ENCODE assay signal across 8 cellular contexts in the genomic region with DNA sequence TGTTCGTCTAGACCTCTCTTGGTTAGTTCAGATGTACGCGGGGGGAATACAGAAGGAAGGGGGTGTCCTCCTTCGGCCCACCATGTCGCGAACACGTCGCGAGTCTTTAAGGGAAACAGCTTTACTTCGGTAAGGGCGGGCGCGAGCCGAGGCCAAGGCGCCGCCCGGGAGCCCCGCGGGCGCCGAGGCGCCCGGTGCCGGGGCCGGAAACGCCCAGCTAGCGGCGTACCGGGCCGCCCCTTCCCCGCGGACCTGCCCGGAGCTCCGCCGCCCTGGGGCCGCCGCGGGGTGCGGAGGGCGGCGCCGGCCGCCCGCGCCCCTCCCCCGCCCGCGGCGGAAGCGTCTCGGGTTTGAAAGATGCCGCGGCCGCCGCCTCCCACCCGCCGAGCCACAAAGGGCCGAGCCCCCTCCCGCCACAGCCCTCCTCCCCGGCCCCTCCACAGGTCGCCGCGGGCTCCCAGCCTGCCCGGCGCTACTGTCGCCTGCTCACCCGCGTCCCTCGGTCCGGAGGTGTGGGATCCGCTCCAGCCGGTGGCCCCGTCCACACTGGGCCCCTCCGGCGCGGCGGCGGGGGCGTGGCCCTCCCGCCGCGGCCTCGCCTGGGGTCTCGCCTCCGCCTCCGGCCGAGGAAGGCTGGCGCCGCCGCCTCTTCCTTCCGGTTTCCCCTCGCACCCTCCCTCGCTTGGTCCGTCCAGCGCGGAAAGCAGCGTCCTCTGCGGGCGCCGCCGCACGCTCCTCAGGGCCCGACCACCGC. TPM values are rescaled to one million over a fixed set of nuclear protein-coding genes. Genes with fewer than 3 reads are reported as not detected.
A peak's percentile ranks its signal among the peaks of the same experiment; 100 is the strongest.
DNase-seq lines count a peak whose midpoint lies in the region; ATAC-seq and TF ChIP-seq lines count a peak whose summit lies in the region.

Gene KBTBD2 (minus strand): TSS at position 715 of the 754 bp plus-strand sequence. CDS start 12,156 bp downstream, outside the sequence.

- peak; percentile 64 for ATAC-seq in GM21423 (IDR thresholded peaks at IDR 0.05; ENCODE audit: unreplicated experiment)

- no peaks in the 10 kb centered on the region for H3K36me3 ChIP-seq in HUES6 (ENCODE audit: control insufficient read depth, insufficient read depth, low read length)

- peak within 1 kb of the TSS; percentile 94 for H3K9ac ChIP-seq in HUES6 (ENCODE audit: low read length)

- H3K9me3 ChIP-seq in HUES6 (ENCODE audit: control insufficient read depth, insufficient read depth, low read depth, low read length): no peaks in the 10 kb centered on the region

- H3K27me3 ChIP-seq in HUES6 (ENCODE audit: control insufficient read depth, insufficient read depth, low read length): no peaks in the 10 kb centered on the region

- peak within 1 kb of the TSS; percentile 99 for H3K27ac Mint-ChIP-seq in activated T-helper 2 cell treated with anti-CD3 and anti-CD28 coated beads, Interferon-gamma antibody, Interleukin-2, Interleukin-4, amounts not matched to agents 10 μg/mL and 5 μg/mL and 100 μg/mL, durations not matched to agents 14 hours and 24 hours and 36 hours
- peak within 1 kb of the TSS; percentile 100 for H3K27ac Mint-ChIP-seq in nephron progenitor cell
- peak within 1 kb of the TSS; percentile 99 for H3K27ac Mint-ChIP-seq in stimulated activated naive CD8-positive, alpha-beta T cell treated with anti-CD3 and anti-CD28 coated beads, Interleukin-15, Interleukin-2, amounts not matched to agents 100 ng/mL and 50 ng/mL, for 24 hours

- peaks cover 32% of the 10 kb centered on the region for H3K36me3 Mint-ChIP-seq in activated T-helper 2 cell treated with anti-CD3 and anti-CD28 coated beads, Interferon-gamma antibody, Interleukin-2, Interleukin-4, amounts not matched to agents 10 μg/mL and 5 μg/mL and 100 μg/mL, durations not matched to agents 14 hours and 24 hours and 36 hours (ENCODE audit: low read depth)
- H3K36me3 Mint-ChIP-seq in nephron progenitor cell (ENCODE audit: low read depth): no peaks in the 10 kb centered on the region
- H3K36me3 Mint-ChIP-seq in stimulated activated naive CD8-positive, alpha-beta T cell treated with anti-CD3 and anti-CD28 coated beads, Interleukin-15, Interleukin-2, amounts not matched to agents 100 ng/mL and 50 ng/mL, for 24 hours (ENCODE audit: low read depth): peaks cover 18% of the 10 kb centered on the region

- H3K4me1 ChIP-seq in HUES6 (ENCODE audit: control insufficient read depth, insufficient read depth, low read length): peaks cover 23% of the 10 kb centered on the region

- intact Hi-C loops in activated T-helper 2 cell treated with anti-CD3 and anti-CD28 coated beads, Interferon-gamma antibody, Interleukin-2, Interleukin-4, amounts not matched to agents 10 μg/mL and 5 μg/mL and 100 μg/mL, durations not matched to agents 14 hours and 24 hours and 36 hours (cut with micrococcal nuclease): loop anchor here (1.0 kb wide), 1 partner anchor 217 kb away; no protein-coding TSS in a partner anchor

- peak within 1 kb of the TSS; percentile 88 for H3K4me3 Mint-ChIP-seq in activated T-helper 2 cell treated with anti-CD3 and anti-CD28 coated beads, Interferon-gamma antibody, Interleukin-2, Interleukin-4, amounts not matched to agents 10 μg/mL and 5 μg/mL and 100 μg/mL, durations not matched to agents 14 hours and 24 hours and 36 hours (ENCODE audit: low read depth)
- H3K4me3 Mint-ChIP-seq in nephron progenitor cell: peak within 1 kb of the TSS; percentile 89
- H3K4me3 Mint-ChIP-seq in stimulated activated naive CD8-positive, alpha-beta T cell treated with anti-CD3 and anti-CD28 coated beads, Interleukin-15, Interleukin-2, amounts not matched to agents 100 ng/mL and 50 ng/mL, for 24 hours: peak within 1 kb of the TSS; percentile 93

- POLR2A ChIA-PET in RWPE1 (lab: Yijun Ruan, JAX; ENCODE audit: low non-redundant PET): no interaction called here

- DNase-seq in DMS153 (lab: John Stamatoyannopoulos, UW): peak; percentile 81
- peak; percentile 72 for DNase-seq in RWPE1 (ENCODE audit: low spot score)
- peak; percentile 80 for DNase-seq in activated T-helper 2 cell treated with anti-CD3 and anti-CD28 coated beads, Interferon-gamma antibody, Interleukin-2, Interleukin-4, amounts not matched to agents 10 μg/mL and 5 μg/mL and 100 μg/mL, durations not matched to agents 14 hours and 24 hours and 36 hours (ENCODE audit: low spot score)
- peak; percentile 81 for DNase-seq in fibroblast of the aortic adventitia (ENCODE audit: low read depth)
- DNase-seq in nephron progenitor cell: peak; percentile 84

- H3K4me3 ChIP-seq in HUES6 (ENCODE audit: low read depth, low read length) (peak within 1 kb of the TSS; percentile 83), fibroblast of the aortic adventitia (ENCODE audit: low read depth, low read length) (peak within 1 kb of the TSS; percentile 81)

- CTCF ChIA-PET in RWPE1 (lab: Yijun Ruan, JAX): no interaction called here

- TF ChIP-seq CTCF in RWPE1 (conservative IDR thresholded peaks at IDR 0.05; ENCODE audit: low read depth) (no peak), fibroblast of the aortic adventitia (IDR thresholded peaks at IDR 0.05; ENCODE audit: insufficient read depth, low read length) (no peak), nephron progenitor cell (IDR thresholded peaks at IDR 0.05) (no peak)

- H3K4me1 Mint-ChIP-seq in activated T-helper 2 cell treated with anti-CD3 and anti-CD28 coated beads, Interferon-gamma antibody, Interleukin-2, Interleukin-4, amounts not matched to agents 10 μg/mL and 5 μg/mL and 100 μg/mL, durations not matched to agents 14 hours and 24 hours and 36 hours (ENCODE audit: low read depth): peaks cover 48% of the 10 kb centered on the region
- H3K4me1 Mint-ChIP-seq in nephron progenitor cell: peaks cover 64% of the 10 kb centered on the region
- H3K4me1 Mint-ChIP-seq in stimulated activated naive CD8-positive, alpha-beta T cell treated with anti-CD3 and anti-CD28 coated beads, Interleukin-15, Interleukin-2, amounts not matched to agents 100 ng/mL and 50 ng/mL, for 24 hours (ENCODE audit: low read depth): peaks cover 65% of the 10 kb centered on the region

- H3K27me3 Mint-ChIP-seq in activated T-helper 2 cell treated with anti-CD3 and anti-CD28 coated beads, Interferon-gamma antibody, Interleukin-2, Interleukin-4, amounts not matched to agents 10 μg/mL and 5 μg/mL and 100 μg/mL, durations not matched to agents 14 hours and 24 hours and 36 hours (ENCODE audit: low read depth): no peaks in the 10 kb centered on the region
- no peaks in the 10 kb centered on the region for H3K27me3 Mint-ChIP-seq in nephron progenitor cell (ENCODE audit: low read depth, poor library complexity)
- no peaks in the 10 kb centered on the region for H3K27me3 Mint-ChIP-seq in stimulated activated naive CD8-positive, alpha-beta T cell treated with anti-CD3 and anti-CD28 coated beads, Interleukin-15, Interleukin-2, amounts not matched to agents 100 ng/mL and 50 ng/mL, for 24 hours

- H3K27ac ChIP-seq in HUES6 (ENCODE audit: low read depth, low read length) (peak within 1 kb of the TSS; percentile 92), RWPE1 (peak within 1 kb of the TSS; percentile 99)

- no peaks in the 10 kb centered on the region for H3K9me3 Mint-ChIP-seq in activated T-helper 2 cell treated with anti-CD3 and anti-CD28 coated beads, Interferon-gamma antibody, Interleukin-2, Interleukin-4, amounts not matched to agents 10 μg/mL and 5 μg/mL and 100 μg/mL, durations not matched to agents 14 hours and 24 hours and 36 hours
- no peaks in the 10 kb centered on the region for H3K9me3 Mint-ChIP-seq in nephron progenitor cell
- no peaks in the 10 kb centered on the region for H3K9me3 Mint-ChIP-seq in stimulated activated naive CD8-positive, alpha-beta T cell treated with anti-CD3 and anti-CD28 coated beads, Interleukin-15, Interleukin-2, amounts not matched to agents 100 ng/mL and 50 ng/mL, for 24 hours

RNA-seq across cellular contexts. Expression of gene KBTBD2, which starts in this region (rescaled TPM):
- total RNA-seq in activated T-helper 2 cell treated with anti-CD3 and anti-CD28 coated beads, Interferon-gamma antibody, Interleukin-2, Interleukin-4, amounts not matched to agents 10 μg/mL and 5 μg/mL and 100 μg/mL, durations not matched to agents 14 hours and 24 hours and 36 hours: 25.7 and 27.8 TPM in 2 replicates
- total RNA-seq in fibroblast of the aortic adventitia (ENCODE audit: low replicate concordance): 18.2 and 35.9 TPM in 2 replicates

Comparison
In these comparisons a context has a peak if more than half of its experiments do, and no peak if none do; other contexts are left out.
1. Peak in every context shown above with its lines: DNase-seq, ATAC-seq, H3K4me3 ChIP-seq and H3K27ac ChIP-seq.